ENCODE assay signal across 8 cellular contexts in genomic region chr16:8622315-8622656, GRCh38. TPM values are rescaled to one million over a fixed set of nuclear protein-coding genes. Genes with fewer than 3 reads are reported as not detected.
DNase-seq lines count a peak whose midpoint lies in the region; ATAC-seq and TF ChIP-seq lines count a peak whose summit lies in the region.

No MANE protein-coding gene starts in this region.

- peaks cover 39% of the 10 kb centered on the region for H3K79me2 ChIP-seq in DOHH2 (ENCODE audit: control insufficient read depth, low read length)

- intact Hi-C loops in left lung (cut with DNase I) = no loop called here
- intact Hi-C loops in upper lobe of right lung (cut with DNase I) = no loop called here

- H3K9me3 ChIP-seq in DOHH2 (ENCODE audit: control insufficient read depth, insufficient read depth, low read length) = no peaks in the 10 kb centered on the region
- H3K9me3 ChIP-seq in left lung = no peaks in the 10 kb centered on the region
- no peaks in the 10 kb centered on the region for H3K9me3 ChIP-seq in upper lobe of right lung

- H4K20me1 ChIP-seq in DOHH2 (ENCODE audit: control insufficient read depth, insufficient read depth, low read depth, low read length) = no peaks in the 10 kb centered on the region

- peak; percentile 7 for ATAC-seq in HG02943 (IDR thresholded peaks at IDR 0.05; ENCODE audit: low read depth, unreplicated experiment)
- ATAC-seq in activated naive CD8-positive, alpha-beta T cell treated with anti-CD3 and anti-CD28 coated beads, Interleukin-2, amount 50 U/mL, for 24 hours = no peak
- ATAC-seq in left lung = peak; percentile 17
- peak; percentile 10 for ATAC-seq in upper lobe of right lung

- H3F3A ChIP-seq in DOHH2 (ENCODE audit: control insufficient read depth, insufficient read depth) = no peaks in the 10 kb centered on the region

- H3K27me3 Mint-ChIP-seq in activated naive CD8-positive, alpha-beta T cell treated with anti-CD3 and anti-CD28 coated beads, Interleukin-2, amount 50 U/mL, for 24 hours = peaks cover 2% of the 10 kb centered on the region

- peak overlapping the region; percentile 85 for H3K27ac Mint-ChIP-seq in activated naive CD8-positive, alpha-beta T cell treated with anti-CD3 and anti-CD28 coated beads, Interleukin-2, amount 50 U/mL, for 24 hours

- no peaks in the 10 kb centered on the region for H3K9me3 Mint-ChIP-seq in activated naive CD8-positive, alpha-beta T cell treated with anti-CD3 and anti-CD28 coated beads, Interleukin-2, amount 50 U/mL, for 24 hours

- peaks cover 25% of the 10 kb centered on the region for H3K36me3 ChIP-seq in DOHH2 (ENCODE audit: control insufficient read depth, low read length)
- H3K36me3 ChIP-seq in left lung = peaks cover 0 to 26% of the 10 kb centered on the region in 2 donors
- peaks cover 23% of the 10 kb centered on the region for H3K36me3 ChIP-seq in upper lobe of right lung

- no peak overlapping the region for H3K27ac ChIP-seq in DOHH2 (ENCODE audit: low read depth, low read length)
- no peak overlapping the region for H3K27ac ChIP-seq in left lung
- H3K27ac ChIP-seq in upper lobe of right lung = peak overlapping the region; percentile 91

- H3K4me3 Mint-ChIP-seq in activated naive CD8-positive, alpha-beta T cell treated with anti-CD3 and anti-CD28 coated beads, Interleukin-2, amount 50 U/mL, for 24 hours = peak overlapping the region; percentile 96

- peaks cover 21% of the 10 kb centered on the region for H3K4me1 ChIP-seq in DOHH2 (ENCODE audit: control insufficient read depth, low read length)
- H3K4me1 ChIP-seq in left lung = peaks cover 7 to 24% of the 10 kb centered on the region in 2 donors
- peaks cover 7% of the 10 kb centered on the region for H3K4me1 ChIP-seq in upper lobe of right lung

- no peaks in the 10 kb centered on the region for H3K9me2 ChIP-seq in DOHH2 (replicated peaks; ENCODE audit: control insufficient read depth, low read length)

- H3K36me3 Mint-ChIP-seq in activated naive CD8-positive, alpha-beta T cell treated with anti-CD3 and anti-CD28 coated beads, Interleukin-2, amount 50 U/mL, for 24 hours (ENCODE audit: low read depth) = peaks cover 19% of the 10 kb centered on the region

- H3K4me3 ChIP-seq in DOHH2 (ENCODE audit: low read length) = peak overlapping the region; percentile 93
- peak overlapping the region; percentile 89 to 91 for H3K4me3 ChIP-seq in left lung
- H3K4me3 ChIP-seq in upper lobe of right lung = peak overlapping the region; percentile 85

- DNase-seq in activated naive CD8-positive, alpha-beta T cell treated with anti-CD3 and anti-CD28 coated beads, Interleukin-2, amount 50 U/mL, for 24 hours = no peak
- DNase-seq in left lung (no peak), upper lobe of right lung (no peak), cortex of kidney (lab: John Stamatoyannopoulos, UW) (no peak), middle frontal gyrus (ENCODE audit: extremely low spot score, low spot score) (no peak)
- no peak for DNase-seq in stimulated activated CD4-positive, alpha-beta T cell treated with anti-CD3 and anti-CD28 coated beads, Interleukin-1b, Interleukin-23, amount 100 ng/mL, for 48 hours

- peaks cover 31% of the 10 kb centered on the region for H3K4me1 Mint-ChIP-seq in activated naive CD8-positive, alpha-beta T cell treated with anti-CD3 and anti-CD28 coated beads, Interleukin-2, amount 50 U/mL, for 24 hours

- no peak for TF ChIP-seq CTCF in DOHH2 (IDR thresholded peaks at IDR 0.05; ENCODE audit: low read depth, low read length, poor library complexity, severe bottlenecking)
- no peak for TF ChIP-seq CTCF in left lung (IDR thresholded peaks at IDR 0.05)
- TF ChIP-seq CTCF in upper lobe of right lung (IDR thresholded peaks at IDR 0.05) = no peak

- peak overlapping the region; percentile 66 for H3K4me2 ChIP-seq in DOHH2 (ENCODE audit: low read length)

- H3K27me3 ChIP-seq in DOHH2 (ENCODE audit: control insufficient read depth, low read length) (peaks cover 11% of the 10 kb centered on the region), left lung (peaks cover 0 to 12% of the 10 kb centered on the region in 2 donors), upper lobe of right lung (no peaks in the 10 kb centered on the region)

RNA-seq across cellular contexts. Expression of gene METTL22, which starts 0.8 kb away (rescaled TPM):
- total RNA-seq in left lung = 10 to 100 TPM; 28.2 to 43.5 TPM
- 38.6 TPM for total RNA-seq in upper lobe of right lung

RNA-seq across cellular contexts. Expression of gene TMEM114, which starts 32.0 kb away (rescaled TPM):
- total RNA-seq in left lung (not detected), upper lobe of right lung (not detected)

RNA-seq across cellular contexts. Expression of gene ABAT, which starts 52.1 kb away (rescaled TPM):
- total RNA-seq in left lung (10 to 100 TPM in 1 of 2 donors, 1 to 10 TPM in 1; 8.0 to 14.1 TPM), upper lobe of right lung (9.8 TPM)
